In the genomic region with DNA sequence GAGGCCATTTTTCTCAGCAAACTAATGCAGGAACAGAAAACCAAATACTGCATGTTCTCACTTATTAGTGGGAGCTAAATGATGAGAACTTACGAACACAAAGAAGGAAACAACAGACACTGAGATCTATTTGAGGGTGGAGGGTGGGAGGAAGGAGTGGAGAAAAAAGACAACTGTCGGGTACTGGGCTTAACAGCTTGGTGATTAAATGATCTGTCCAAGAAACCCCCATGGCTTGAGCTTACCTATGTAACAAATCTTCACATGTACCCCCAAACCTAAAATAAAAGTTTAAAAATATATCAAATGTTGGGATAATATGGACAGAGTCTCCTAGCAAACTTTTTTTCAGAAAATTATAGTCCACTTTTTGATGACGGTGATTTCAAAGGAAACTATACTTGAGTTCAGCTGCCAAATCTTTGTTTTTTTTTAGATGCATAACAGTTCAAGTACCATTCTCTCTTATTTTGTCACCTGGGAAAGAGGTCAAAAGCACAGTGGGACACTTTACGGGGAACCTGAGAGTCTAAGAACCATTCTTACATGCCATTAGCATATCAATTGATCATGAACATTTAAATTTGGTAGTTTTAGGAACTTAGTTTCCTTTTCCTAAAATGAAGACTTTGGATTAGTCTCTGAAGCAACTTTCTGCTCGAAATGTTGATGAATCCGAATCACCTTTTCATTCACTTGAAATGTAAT, we compare ENCODE assay signal across 16 cellular contexts.
"Had no signal": no experiment of that assay in that cellular context is flagged by ENCODE, and none has a peak within 500 bp of the region (broad histone marks: within the 10 kb centered on the region; RNA-seq: fewer than 3 reads in every experiment).

No MANE protein-coding gene starts in this region.

- H3K27ac ChIP-seq: body of pancreas, psoas muscle, tibial artery had no signal

- H3K36me3 Mint-ChIP-seq: activated naive CD8-positive, alpha-beta T cell treated with anti-CD3 and anti-CD28 coated beads, Interleukin-2, amount 10 ng/mL, durations not matched to agents 7 days and 5 days; naive thymus-derived CD4-positive, alpha-beta T cell had no signal

- H3K27ac Mint-ChIP-seq: activated CD4-positive, alpha-beta T cell treated with anti-CD3 and anti-CD28 coated beads for 36 hours; activated naive CD8-positive, alpha-beta T cell treated with anti-CD3 and anti-CD28 coated beads, Interleukin-2, amount 10 ng/mL, durations not matched to agents 7 days and 5 days; effector memory CD8-positive, alpha-beta T cell; naive thymus-derived CD4-positive, alpha-beta T cell; T-helper 2 cell treated with Interferon-gamma antibody and Interleukin-4, amounts not matched to agents 5 μg/mL and 100 μg/mL, for 36 hours had no signal

- H3K9me3 ChIP-seq: body of pancreas, psoas muscle, tibial artery had no signal

- H3K4me3 ChIP-seq: body of pancreas, psoas muscle, tibial artery had no signal

- H3K27me3 Mint-ChIP-seq: activated CD4-positive, alpha-beta T cell treated with anti-CD3 and anti-CD28 coated beads for 36 hours; activated naive CD8-positive, alpha-beta T cell treated with anti-CD3 and anti-CD28 coated beads, Interleukin-2, amount 10 ng/mL, durations not matched to agents 7 days and 5 days; effector memory CD8-positive, alpha-beta T cell; naive thymus-derived CD4-positive, alpha-beta T cell had no signal

- H3K27me3 ChIP-seq: body of pancreas, tibial artery had no signal

- H3K4me1 Mint-ChIP-seq: activated CD4-positive, alpha-beta T cell treated with anti-CD3 and anti-CD28 coated beads for 36 hours; activated naive CD8-positive, alpha-beta T cell treated with anti-CD3 and anti-CD28 coated beads, Interleukin-2, amount 10 ng/mL, durations not matched to agents 7 days and 5 days; naive thymus-derived CD4-positive, alpha-beta T cell had no signal

- H3K36me3 ChIP-seq: tibial artery had no signal

- H3K4me1 ChIP-seq: body of pancreas, psoas muscle had no signal

- H3K9me3 Mint-ChIP-seq: activated naive CD8-positive, alpha-beta T cell treated with anti-CD3 and anti-CD28 coated beads, Interleukin-2, amount 10 ng/mL, durations not matched to agents 7 days and 5 days had no signal

- ATAC-seq: activated CD4-positive, alpha-beta T cell treated with anti-CD3 and anti-CD28 coated beads for 36 hours; body of pancreas; effector memory CD8-positive, alpha-beta T cell; naive thymus-derived CD4-positive, alpha-beta T cell; psoas muscle; right cardiac atrium; stimulated activated naive CD8-positive, alpha-beta T cell treated with anti-CD3 and anti-CD28 coated beads, Interleukin-15, Interleukin-2, amounts not matched to agents 100 U/mL and 50 U/mL, for 24 hours had no signal

- H3K4me3 Mint-ChIP-seq: activated CD4-positive, alpha-beta T cell treated with anti-CD3 and anti-CD28 coated beads for 36 hours; activated naive CD8-positive, alpha-beta T cell treated with anti-CD3 and anti-CD28 coated beads, Interleukin-2, amount 10 ng/mL, durations not matched to agents 7 days and 5 days; effector memory CD8-positive, alpha-beta T cell; naive thymus-derived CD4-positive, alpha-beta T cell; T-helper 2 cell treated with Interferon-gamma antibody and Interleukin-4, amounts not matched to agents 5 μg/mL and 100 μg/mL, for 36 hours had no signal

- DNase-seq: activated CD4-positive, alpha-beta T cell treated with anti-CD3 and anti-CD28 coated beads for 36 hours; activated CD4-positive, alpha-beta T cell treated with anti-CD3 and anti-CD28 coated beads, Interleukin-2, amount 50 U/mL, for 48 hours; activated naive CD4-positive, alpha-beta T cell treated with Interleukin-2 at 50 U/mL for 16 hours; activated naive CD8-positive, alpha-beta T cell treated with anti-CD3 and anti-CD28 coated beads, Interleukin-2, amount 10 ng/mL, durations not matched to agents 7 days and 5 days; activated T-cell treated with anti-CD3 and anti-CD28 coated beads for 4 hours; body of pancreas; effector memory CD8-positive, alpha-beta T cell; mesenchymal stem cell; naive thymus-derived CD4-positive, alpha-beta T cell; psoas muscle; right cardiac atrium; stimulated activated CD4-positive, alpha-beta T cell treated with anti-CD3 and anti-CD28 coated beads, Interleukin-2, amount 100 ng/mL, for 24 hours; stimulated activated naive CD8-positive, alpha-beta T cell treated with anti-CD3 and anti-CD28 coated beads, Interleukin-15, Interleukin-2, amounts not matched to agents 100 U/mL and 50 U/mL, for 24 hours; substantia nigra; tibial artery had no signal
